19 cellular contexts compared by ENCODE assay signal in the genomic region with DNA sequence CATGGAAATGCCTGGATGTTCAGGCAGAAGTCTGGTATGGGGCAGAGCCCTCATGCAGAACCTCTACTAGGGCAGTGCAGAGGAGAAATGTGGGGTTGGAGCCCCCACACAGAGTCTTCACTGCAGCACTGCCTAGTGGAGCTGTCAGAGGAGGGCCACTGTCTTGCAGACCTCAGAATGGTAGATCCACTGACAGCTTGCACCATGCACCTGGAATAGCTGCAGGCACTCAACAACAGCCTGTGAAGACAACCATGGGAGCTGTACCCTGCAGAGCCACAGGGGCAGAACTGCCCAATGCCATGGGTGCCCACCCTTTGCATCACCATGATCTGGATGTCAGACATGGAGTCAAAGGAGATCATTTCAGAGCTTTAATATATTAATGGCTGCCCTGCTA.
"Had no signal": no experiment of that assay in that cellular context is flagged by ENCODE, and none has a peak within 500 bp of the region (broad histone marks: within the 10 kb centered on the region; RNA-seq: fewer than 3 reads in every experiment).

No MANE protein-coding gene starts in this region.

- DNase-seq: colonic mucosa; effector CD8-positive, alpha-beta T cell; endodermal cell; foreskin keratinocyte; heart left ventricle; kidney; mesenchymal stem cell; midbrain; naive thymus-derived CD4-positive, alpha-beta T cell; right cardiac atrium; spleen; stimulated activated naive B cell treated with anti-CD40 and anti-IgM and Interleukin-4, amounts not matched to agents 10 μg/mL and 1 μg/mL and 100 μg/mL, for 72 hours; thyroid gland; trophoblast cell had no signal

- H3K4me3 ChIP-seq: colonic mucosa, gastroesophageal sphincter, heart left ventricle, hepatocyte, neural progenitor cell, psoas muscle, skin epidermis, spleen, thyroid gland had no signal
